19 cellular contexts compared by ENCODE assay signal in the genomic region with DNA sequence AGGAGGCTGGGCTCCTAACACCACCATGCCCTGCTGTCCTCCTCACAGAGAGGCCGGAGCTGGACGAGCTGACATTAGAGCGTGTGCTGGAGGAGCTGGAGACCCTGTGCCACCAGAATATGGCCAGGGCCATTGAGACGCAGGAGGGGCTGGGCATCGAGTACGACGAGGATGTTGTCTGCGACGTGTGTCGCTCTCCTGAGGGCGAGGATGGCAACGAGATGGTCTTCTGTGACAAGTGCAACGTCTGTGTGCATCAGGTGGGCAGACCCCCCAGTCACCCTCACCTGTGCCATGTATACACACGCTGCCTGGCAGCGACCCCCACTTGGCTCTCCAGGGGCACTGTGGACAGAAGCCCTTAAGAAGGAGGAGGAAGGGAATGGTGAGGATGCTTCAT.
"Had no signal": no experiment of that assay in that cellular context is flagged by ENCODE, and none has a peak within 500 bp of the region (broad histone marks: within the 10 kb centered on the region; RNA-seq: fewer than 3 reads in every experiment).

No MANE protein-coding gene starts in this region.

- H3K4me1 ChIP-seq: prostate gland, SJCRH30 had no signal

- H3K36me3 ChIP-seq: ovary, SJCRH30 had no signal

- H3K9me3 ChIP-seq: gastroesophageal sphincter, heart left ventricle, lower lobe of right lung, ovary, prostate gland, SJCRH30, tibial artery had no signal

- H3K4me3 Mint-ChIP-seq: naive thymus-derived CD4-positive, alpha-beta T cell; T-cell had no signal

- H3K27me3 ChIP-seq: gastroesophageal sphincter, heart left ventricle, ovary, SJCRH30, tibial artery had no signal

- H3K27me3 Mint-ChIP-seq: naive thymus-derived CD4-positive, alpha-beta T cell; T-cell had no signal

- H3K9me3 Mint-ChIP-seq: T-cell had no signal

- ATAC-seq: gastroesophageal sphincter; heart left ventricle; left colon; lower lobe of right lung; naive thymus-derived CD4-positive, alpha-beta T cell; stimulated activated naive CD8-positive, alpha-beta T cell treated with anti-CD3 and anti-CD28 coated beads, Interleukin-15, Interleukin-2, amounts not matched to agents 100 U/mL and 50 U/mL, for 24 hours; T-cell had no signal

- DNase-seq: activated CD4-positive, alpha-beta T cell treated with anti-CD3 and anti-CD28 coated beads, Interleukin-2, amount 50 U/mL, for 48 hours; activated T-cell treated with anti-CD3 and anti-CD28 coated beads for 4 hours; amygdala; cortex of kidney; heart left ventricle; left colon; lower lobe of right lung; naive thymus-derived CD4-positive, alpha-beta T cell; SJCRH30; stimulated activated CD4-positive, alpha-beta T cell treated with anti-CD3 and anti-CD28 coated beads, Interleukin-2, amount 100 ng/mL, for 48 hours; stimulated activated CD8-positive, alpha-beta memory T cell treated with anti-CD3 and anti-CD28 coated beads, Interleukin-4, amount 100 ng/mL, for 48 hours; stimulated activated naive CD8-positive, alpha-beta T cell treated with anti-CD3 and anti-CD28 coated beads, Interleukin-15, Interleukin-2, amounts not matched to agents 100 U/mL and 50 U/mL, for 24 hours; T-cell; T-helper 9 cell; tibial artery had no signal

- H3K27ac ChIP-seq: epithelial cell of prostate, gastroesophageal sphincter, ovary, prostate gland, SJCRH30 had no signal

- H3K4me3 ChIP-seq: gastroesophageal sphincter, heart left ventricle, lower lobe of right lung, ovary, prostate gland, SJCRH30, tibial artery had no signal
